In genomic region chrX:9342581-9343051, GRCh38 we compare ENCODE assay signal across 8 cellular contexts.
DNase-seq lines count a peak whose midpoint lies in the region; ATAC-seq and TF ChIP-seq lines count a peak whose summit lies in the region.

No MANE protein-coding gene starts in this region.

- no peaks in the 10 kb centered on the region for H3K27me3 Mint-ChIP-seq in T-helper 17 cell

- ATAC-seq in DND-41 (ENCODE audit: insufficient read depth, low read depth) (peak; percentile 65), T-helper 17 cell (no peak), body of pancreas (peak; percentile 96), psoas muscle (peak; percentile 91 to 96 (median 92)), GM19324 (IDR thresholded peaks at IDR 0.05; ENCODE audit: low FRiP score, unreplicated experiment) (no peak), GM18909 (IDR thresholded peaks at IDR 0.05; ENCODE audit: poor library complexity, unreplicated experiment) (no peak)

- DNase-seq in DND-41 (peak; percentile 76), NCI-H1105 (lab: John Stamatoyannopoulos, UW) (peak; percentile 64), T-helper 17 cell (peak; percentile 11 to 22 (median 17)), body of pancreas (peak; percentile 77 to 82 (median 79)), hippocampal formation (lab: John Stamatoyannopoulos, UW) (peak; percentile 72 to 73), psoas muscle (peak; percentile 80 to 90)

- no peaks in the 10 kb centered on the region for H3K9me3 ChIP-seq in DND-41 (ENCODE audit: insufficient read depth, low read length, severe bottlenecking)
- no peaks in the 10 kb centered on the region for H3K9me3 ChIP-seq in T-helper 17 cell (ENCODE audit: control insufficient read depth, low read length, poor library complexity, severe bottlenecking)
- no peaks in the 10 kb centered on the region for H3K9me3 ChIP-seq in body of pancreas
- no peaks in the 10 kb centered on the region for H3K9me3 ChIP-seq in psoas muscle

- H3K36me3 Mint-ChIP-seq in T-helper 17 cell (ENCODE audit: low read depth), result no peaks in the 10 kb centered on the region

- H3K4me1 Mint-ChIP-seq in T-helper 17 cell, result peaks cover 18% of the 10 kb centered on the region

- H3K27ac ChIP-seq in DND-41 (ENCODE audit: low read length), result no peak overlapping the region
- H3K27ac ChIP-seq in body of pancreas, result no peak overlapping the region
- peak overlapping the region; percentile 55 for H3K27ac ChIP-seq in psoas muscle

- WGBS in body of pancreas, 2 donors, result 4 to 5% methylated on average over 5 to 20 of the region's 25 CpGs
- WGBS in psoas muscle, 3 donors, result 2 to 5% (median 2%) methylated on average over 15 to 25 of the region's 25 CpGs

- H3K4me1 ChIP-seq in DND-41 (ENCODE audit: insufficient read depth, low read length), result peaks cover 30% of the 10 kb centered on the region
- H3K4me1 ChIP-seq in body of pancreas, result peaks cover 16% of the 10 kb centered on the region
- peaks cover 23% of the 10 kb centered on the region for H3K4me1 ChIP-seq in psoas muscle

- peak overlapping the region; percentile 77 for H3K4me3 Mint-ChIP-seq in T-helper 17 cell

- H3K9ac ChIP-seq in DND-41 (ENCODE audit: low read depth, low read length), result no peak overlapping the region

- no peaks in the 10 kb centered on the region for H4K20me1 ChIP-seq in DND-41 (ENCODE audit: insufficient read depth, low read length)

- H2AFZ ChIP-seq in DND-41 (ENCODE audit: low read depth, low read length), result no peak overlapping the region

- H3K27ac Mint-ChIP-seq in T-helper 17 cell, result peak overlapping the region; percentile 51

- H3K4me3 ChIP-seq in DND-41 (ENCODE audit: low read depth in 1 of 2, low read length in 2 of 2) (no peak overlapping the region), body of pancreas (no peak overlapping the region), psoas muscle (peak overlapping the region; percentile 52)

- no peaks in the 10 kb centered on the region for H3K79me2 ChIP-seq in DND-41 (ENCODE audit: insufficient read depth, low read length)

- intact Hi-C loops in body of pancreas (cut with DNase I) (loop anchor here (5.0 kb wide), 1 partner anchor 120 kb away; no protein-coding TSS in a partner anchor), psoas muscle (cut with DNase I) (loop anchor here (1.0 to 2.0 kb wide), 2 partner anchors 120 kb away; no protein-coding TSS in a partner anchor)

- H3K36me3 ChIP-seq in DND-41 (ENCODE audit: insufficient read depth, low read length), result no peaks in the 10 kb centered on the region
- no peaks in the 10 kb centered on the region for H3K36me3 ChIP-seq in body of pancreas (replicated peaks in 1 of 2; ENCODE audit: insufficient read depth in 1 of 2, low read depth in 2 of 2)
- no peaks in the 10 kb centered on the region for H3K36me3 ChIP-seq in psoas muscle (ENCODE audit: insufficient read depth in 1 of 2, low read depth in 1 of 2)

- no peaks in the 10 kb centered on the region for H3K27me3 ChIP-seq in DND-41 (ENCODE audit: insufficient read depth, low read length, poor library complexity)
- H3K27me3 ChIP-seq in body of pancreas, result no peaks in the 10 kb centered on the region
- peaks cover 0 to 9% (median 0%) of the 10 kb centered on the region in 3 donors for H3K27me3 ChIP-seq in psoas muscle (ENCODE audit: insufficient read depth in 3 of 3, low read length in 2 of 3)

- no peak for TF ChIP-seq POLR2A in body of pancreas (IDR thresholded peaks at IDR 0.05)

- no peak overlapping the region for H3K4me2 ChIP-seq in DND-41 (ENCODE audit: insufficient read depth, low read length)

- TF ChIP-seq CTCF in DND-41 (IDR thresholded peaks at IDR 0.05; ENCODE audit: borderline replicate concordance, extremely low read depth, low read length, poor library complexity, severe bottlenecking) (no peak), body of pancreas (IDR thresholded peaks at IDR 0.05) (peak in 1 of 7 experiments; percentile 5), psoas muscle (IDR thresholded peaks at IDR 0.05) (no peak)

Comparison
In these comparisons a context has a peak if more than half of its experiments do, and no peak if none do; other contexts are left out.
1. ATAC-seq: peak in DND-41 (single experiment), body of pancreas (single experiment) and psoas muscle (4 of 4); none in T-helper 17 cell (single experiment), GM19324 (single experiment) and GM18909 (single experiment).
2. DNase-seq: peak in every context shown above with its lines; median percentile 85 in psoas muscle; 79 in body of pancreas; 76 in DND-41; 72 in hippocampal formation; 64 in NCI-H1105; 17 in T-helper 17 cell.